17 cellular contexts compared by ENCODE assay signal in genomic region chr13:27308941-27309340, GRCh38. TPM values are rescaled to one million over a fixed set of nuclear protein-coding genes. Genes with fewer than 3 reads are reported as not detected.
DNase-seq lines count a peak whose midpoint lies in the region; ATAC-seq and TF ChIP-seq lines count a peak whose summit lies in the region.
"Had no signal": no experiment of that assay in that cellular context is flagged by ENCODE, and none has a peak within 500 bp of the region (broad histone marks: within the 10 kb centered on the region; RNA-seq: fewer than 3 reads in every experiment).

No MANE protein-coding gene starts in this region.

- no peaks in the 10 kb centered on the region for H3K27me3 Mint-ChIP-seq in MCF 10A (ENCODE audit: insufficient read depth, unreplicated experiment)
- no peaks in the 10 kb centered on the region for H3K27me3 Mint-ChIP-seq in activated T-cell treated with anti-CD3 and anti-CD28 coated beads, Interleukin-2, amount 50 U/mL, for 24 hours
- H3K27me3 Mint-ChIP-seq: CD4-positive, alpha-beta T cell had no signal

- no peak for TF ChIP-seq CTCF in mammary epithelial cell (conservative IDR thresholded peaks at IDR 0.05 in 1 of 2, IDR thresholded peaks at IDR 0.05 in 1 of 2; ENCODE audit: extremely low read depth in 1 of 2, insufficient read depth in 1 of 2, low read depth in 1 of 2, low read length in 2 of 2)
- TF ChIP-seq CTCF in MCF 10A (IDR thresholded peaks at IDR 0.05; ENCODE audit: unreplicated experiment) = no peak
- no peak for TF ChIP-seq CTCF in PC-3 (conservative IDR thresholded peaks at IDR 0.05; ENCODE audit: low read depth, low read length)
- no peak for TF ChIP-seq CTCF in neutrophil (IDR thresholded peaks at IDR 0.05)

- no peaks in the 10 kb centered on the region for H3K9me2 ChIP-seq in PC-3 (replicated peaks; ENCODE audit: low read length)

- H3K79me2 ChIP-seq in mammary epithelial cell (ENCODE audit: insufficient read depth, low read length) (no peaks in the 10 kb centered on the region), PC-3 (ENCODE audit: low read length) (no peaks in the 10 kb centered on the region)

- BruUV-seq in mammary epithelial cell (replicated peaks; lab: Mats Ljungman, UMichigan) = no TSS peak
- BruUV-seq in MCF 10A (replicated peaks; lab: Mats Ljungman, UMichigan) = no TSS peak
- BruUV-seq in PC-3 (replicated peaks; lab: Mats Ljungman, UMichigan) = no TSS peak

- H2AFZ ChIP-seq in mammary epithelial cell (ENCODE audit: low read depth, low read length) (peak overlapping the region; percentile 19), PC-3 (ENCODE audit: low read length) (no peak overlapping the region)

- H3K4me1 ChIP-seq in mammary epithelial cell (ENCODE audit: insufficient read depth, low read length) (peaks cover 15% of the 10 kb centered on the region), PC-3 (ENCODE audit: insufficient read depth, low read length) (peaks cover 22% of the 10 kb centered on the region), neutrophil (ENCODE audit: control insufficient read depth in 1 of 2, insufficient read depth in 1 of 2, low read depth in 1 of 2, low read length in 1 of 2) (peaks cover 56 to 66% of the 10 kb centered on the region in 2 experiments)

- no peaks in the 10 kb centered on the region for H4K20me1 ChIP-seq in mammary epithelial cell (ENCODE audit: insufficient read depth, low read length)
- H4K20me1 ChIP-seq in PC-3 (ENCODE audit: low read length) = no peaks in the 10 kb centered on the region

- CTCF ChIA-PET in mammary epithelial cell (lab: Charles Lee; ENCODE audit: low non-redundant PET) = no interaction called here
- CTCF ChIA-PET in MCF 10A (lab: Yijun Ruan, JAX) = no interaction called here
- CTCF ChIA-PET in PC-3 (lab: Charles Lee) = no interaction called here

- no peaks in the 10 kb centered on the region for H3K36me3 Mint-ChIP-seq in MCF 10A (ENCODE audit: insufficient read depth, unreplicated experiment)
- no peaks in the 10 kb centered on the region for H3K36me3 Mint-ChIP-seq in activated T-cell treated with anti-CD3 and anti-CD28 coated beads, Interleukin-2, amount 50 U/mL, for 24 hours (ENCODE audit: low read depth)

- no peaks in the 10 kb centered on the region for H3F3A ChIP-seq in PC-3 (ENCODE audit: low read length, unreplicated experiment)

- H3K9me3 Mint-ChIP-seq in MCF 10A (ENCODE audit: unreplicated experiment) = no peaks in the 10 kb centered on the region
- no peaks in the 10 kb centered on the region for H3K9me3 Mint-ChIP-seq in activated T-cell treated with anti-CD3 and anti-CD28 coated beads, Interleukin-2, amount 50 U/mL, for 24 hours
- H3K9me3 Mint-ChIP-seq: CD4-positive, alpha-beta T cell had no signal

- H3K36me3 ChIP-seq in mammary epithelial cell (ENCODE audit: insufficient read depth, low read length) = no peaks in the 10 kb centered on the region
- no peaks in the 10 kb centered on the region for H3K36me3 ChIP-seq in PC-3 (ENCODE audit: low read depth, low read length)
- H3K36me3 ChIP-seq in neutrophil = no peaks in the 10 kb centered on the region
- H3K36me3 ChIP-seq: HAP-1 had no signal

- H3K4me2 ChIP-seq in mammary epithelial cell (ENCODE audit: insufficient read depth, low read depth, low read length) (no peak overlapping the region), PC-3 (ENCODE audit: low read length) (peak overlapping the region; percentile 7; the same call in 1 of the 2 replicates)
- H3K4me2 ChIP-seq: A549 had no signal

- H3K9me3 ChIP-seq in mammary epithelial cell (replicated peaks; ENCODE audit: insufficient read depth, low read length) (no peaks in the 10 kb centered on the region), PC-3 (ENCODE audit: low read length) (no peaks in the 10 kb centered on the region), neutrophil (no peaks in the 10 kb centered on the region)
- H3K9me3 ChIP-seq: A549, Caco-2, HAP-1 had no signal

- H3K4me1 Mint-ChIP-seq in MCF 10A (ENCODE audit: insufficient read depth, unreplicated experiment) = peaks cover 17% of the 10 kb centered on the region
- peaks cover 14% of the 10 kb centered on the region for H3K4me1 Mint-ChIP-seq in activated T-cell treated with anti-CD3 and anti-CD28 coated beads, Interleukin-2, amount 50 U/mL, for 24 hours (ENCODE audit: low read depth)

- dilution Hi-C loops in mammary epithelial cell (cut with HindIII; ENCODE audit: low sequenced_read_pairs) = no loop called here

- POLR2A ChIA-PET in MCF 10A (lab: Yijun Ruan, JAX) = no interaction called here
- POLR2A ChIA-PET in PC-3 (lab: Charles Lee; ENCODE audit: unreplicated experiment) = no interaction called here

- in situ Hi-C loops in mammary epithelial cell (cut with MboI; ENCODE audit: low sequenced_read_pairs in 2 of 2) = no loop called here

- DNase-seq in mammary epithelial cell = no peak
- DNase-seq in MCF 10A (ENCODE audit: unreplicated experiment) = no peak
- DNase-seq in PC-3 = no peak
- DNase-seq in stimulated activated CD4-positive, alpha-beta T cell treated with anti-CD3 and anti-CD28 coated beads, Interleukin-2, amount 100 ng/mL, for 48 hours = no peak
- DNase-seq in SW 1271 (lab: John Stamatoyannopoulos, UW) = no peak
- DNase-seq in activated T-cell treated with anti-CD3 and anti-CD28 coated beads, Interleukin-2, amount 50 U/mL, for 24 hours = no peak
- DNase-seq: AML-193; Caco-2; CD4-positive, alpha-beta T cell; DMS79; GDM1; GOT3 had no signal

- no peak overlapping the region for H3K27ac Mint-ChIP-seq in MCF 10A (ENCODE audit: low read depth, unreplicated experiment)
- no peak overlapping the region for H3K27ac Mint-ChIP-seq in activated T-cell treated with anti-CD3 and anti-CD28 coated beads, Interleukin-2, amount 50 U/mL, for 24 hours
- H3K27ac Mint-ChIP-seq: CD4-positive, alpha-beta T cell had no signal

- no peak for ATAC-seq in PC-3

- H3K27ac ChIP-seq in mammary epithelial cell (ENCODE audit: insufficient read depth, low read depth, low read length) = no peak overlapping the region
- peak overlapping the region; percentile 48 for H3K27ac ChIP-seq in PC-3 (ENCODE audit: low read length)
- peak overlapping the region; percentile 81 for H3K27ac ChIP-seq in neutrophil
- H3K27ac ChIP-seq: 22Rv1, A549, C4-2B had no signal

- no peaks in the 10 kb centered on the region for H3K27me3 ChIP-seq in mammary epithelial cell (ENCODE audit: insufficient read depth, low read length)
- no peaks in the 10 kb centered on the region for H3K27me3 ChIP-seq in PC-3 (ENCODE audit: low read length)
- no peaks in the 10 kb centered on the region for H3K27me3 ChIP-seq in neutrophil

- WGBS in mammary epithelial cell (ENCODE audit: low coverage, missing lambda C conversion rate) = 77% methylated on average over 5 of the region's 19 CpGs

- H3K9ac ChIP-seq in mammary epithelial cell (ENCODE audit: insufficient read depth, low read length) (no peak overlapping the region), PC-3 (ENCODE audit: low read length) (no peak overlapping the region)

- intact Hi-C loops in mammary epithelial cell (cut with micrococcal nuclease) (no loop called here), MCF 10A (cut with micrococcal nuclease) (no loop called here), PC-3 (cut with micrococcal nuclease) (no loop called here)

- no peak overlapping the region for H3K4me3 Mint-ChIP-seq in MCF 10A (ENCODE audit: unreplicated experiment)
- H3K4me3 Mint-ChIP-seq in activated T-cell treated with anti-CD3 and anti-CD28 coated beads, Interleukin-2, amount 50 U/mL, for 24 hours = no peak overlapping the region
- H3K4me3 Mint-ChIP-seq: CD4-positive, alpha-beta T cell had no signal

- H3K4me3 ChIP-seq in mammary epithelial cell (replicated peaks in 1 of 3; ENCODE audit: insufficient read depth in 1 of 3, low read depth in 2 of 3, low read length in 3 of 3) (no peak overlapping the region), PC-3 (ENCODE audit: low read length) (no peak overlapping the region), neutrophil (ENCODE audit: low read depth in 1 of 2, low read length in 1 of 2) (no peak overlapping the region)
- H3K4me3 ChIP-seq: A549, HAP-1 had no signal

RNA-seq across cellular contexts. Expression of gene RASL11A, which starts 38.3 kb away (rescaled TPM):
- total RNA-seq in mammary epithelial cell (1 to 10 TPM; 1.6 to 2.2 TPM), MCF 10A (2022) (0.71 and 0.98 TPM in 2 replicates), PC-3 (2014; rRNA removed) (43.3 and 59.7 TPM in 2 replicates)
- 1.5 TPM for polyA plus RNA-seq in mammary epithelial cell
- not detected for polyA minus RNA-seq in mammary epithelial cell

RNA-seq across cellular contexts. Expression of gene RPL21, which starts 57.6 kb away (rescaled TPM):
- total RNA-seq in mammary epithelial cell = 100 to 1,000 TPM; 422 to 818 TPM
- 1,234 TPM for polyA plus RNA-seq in mammary epithelial cell
- 245 TPM for polyA minus RNA-seq in mammary epithelial cell
- 1,293 and 1,479 TPM in 2 replicates for total RNA-seq in MCF 10A (2022)
- 380 and 552 TPM in 2 replicates for total RNA-seq in PC-3 (2014; rRNA removed)

Comparison
In these comparisons a context has a peak if more than half of its experiments do, and no peak if none do; other contexts are left out.
1. RNA of gene RASL11A, which starts 38.3 kb away (total RNA-seq): 43.3 to 59.7 TPM in PC-3; 1.6 to 2.2 TPM in mammary epithelial cell and 0.71 to 0.98 TPM in MCF 10A; every median in the first group is over 10 times any median in the second.